ENCODE assay signal across 11 cellular contexts in the genomic region with DNA sequence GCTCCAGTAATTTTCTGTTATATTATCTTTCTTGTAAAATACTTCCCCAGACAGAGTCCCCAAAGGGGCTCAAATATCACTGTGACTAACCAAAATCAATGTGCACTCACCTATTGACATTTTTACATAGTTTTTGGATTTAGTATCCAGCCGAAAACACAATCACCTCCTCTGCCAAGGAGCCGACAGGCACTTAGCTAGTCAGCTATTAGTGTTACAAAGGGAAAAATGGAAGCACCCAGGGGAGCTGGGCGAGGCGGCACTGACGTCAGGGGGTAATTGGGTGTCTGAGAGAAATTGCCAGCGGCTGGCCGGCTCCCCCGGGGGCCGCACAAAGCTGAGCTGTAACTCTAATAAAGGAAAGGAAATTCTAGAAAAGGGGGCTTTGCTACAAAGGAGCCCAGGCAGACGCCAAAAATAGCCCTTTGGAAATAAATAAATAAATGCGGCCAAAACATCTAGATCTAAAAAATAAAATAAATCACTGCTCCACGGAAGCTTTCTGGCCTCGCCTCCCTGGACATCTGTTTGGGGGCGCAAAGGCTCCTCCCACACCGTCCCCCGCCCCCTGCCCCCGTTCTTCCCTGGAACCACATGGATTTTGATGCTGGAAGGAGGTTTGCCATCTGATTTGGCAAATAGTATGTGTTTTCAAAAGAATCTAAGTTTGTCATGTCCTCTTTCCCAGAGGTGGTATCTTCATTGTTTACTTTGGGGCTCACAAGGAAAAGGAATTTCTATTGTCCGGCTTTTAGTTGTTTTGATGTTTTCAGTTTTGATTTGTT.
DNase-seq lines count a peak whose midpoint lies in the region; ATAC-seq and TF ChIP-seq lines count a peak whose summit lies in the region.
"Had no signal": no experiment of that assay in that cellular context is flagged by ENCODE, and none has a peak within 500 bp of the region (broad histone marks: within the 10 kb centered on the region; RNA-seq: fewer than 3 reads in every experiment).

No MANE protein-coding gene starts in this region.

- H3K4me1 ChIP-seq in thoracic aorta (ENCODE audit: control insufficient read depth in 1 of 2, low read depth in 2 of 2): peaks cover 24 to 56% of the 10 kb centered on the region in 2 donors
- 0 out of 2 replicates have a peak, but pooled peaks cover 3% of the 10 kb centered on the region for H3K4me1 ChIP-seq in GM23248 (ENCODE audit: insufficient read depth)

- peak overlapping the region; percentile 81 to 86 for H3K27ac ChIP-seq in thoracic aorta
- no peak overlapping the region for H3K27ac ChIP-seq in GM23248

- no peak overlapping the region for H2AFZ ChIP-seq in GM23248

- DNase-seq in NCI-H1092 treated with DMSO at 0.1 percent for 48 hours (lab: John Stamatoyannopoulos, UW) (peak; percentile 82), iris pigment epithelial cell (ENCODE audit: low read depth) (peak; percentile 16), thoracic aorta (ENCODE audit: low spot score) (no peak), GM23248 (no peak), GM10248 (ENCODE audit: extremely low spot score) (no peak), T-helper 1 cell (no peak)
- DNase-seq: activated CD4-positive, alpha-beta T cell treated with anti-CD3 and anti-CD28 coated beads, Interleukin-2, amount 50 U/mL, for 48 hours; DND-41; naive B cell had no signal

- peak overlapping the region; percentile 67 for H3K4me3 ChIP-seq in thoracic aorta
- no peak overlapping the region for H3K4me3 ChIP-seq in GM23248

- H3K27ac Mint-ChIP-seq in brain: peak overlapping the region; percentile 82 to 98 (median 94)
- H3K27ac Mint-ChIP-seq: naive B cell had no signal

- no peak overlapping the region for H3K9ac ChIP-seq in GM23248

- H3K4me3 Mint-ChIP-seq in brain: peak overlapping the region; percentile 73 to 87 (median 81)
- H3K4me3 Mint-ChIP-seq: naive B cell had no signal

- in situ Hi-C loops in GM23248 (cut with MboI): loop anchor here (10.0 kb wide), 1 partner anchor 56 kb away; no protein-coding TSS in a partner anchor

- no peak overlapping the region for H3K4me2 ChIP-seq in GM23248 (ENCODE audit: unreplicated experiment)

- TF ChIP-seq CTCF in brain (conservative IDR thresholded peaks at IDR 0.05) (no peak), thoracic aorta (IDR thresholded peaks at IDR 0.05) (no peak), GM10248 (IDR thresholded peaks at IDR 0.05; ENCODE audit: control extremely low read depth, extremely low read depth, low read depth, missing control alignments) (no peak)

- H3K9me3 ChIP-seq in thoracic aorta (no peaks in the 10 kb centered on the region), GM23248 (ENCODE audit: low read depth) (no peaks in the 10 kb centered on the region)

- no peaks in the 10 kb centered on the region for H4K20me1 ChIP-seq in GM23248 (ENCODE audit: insufficient read depth)

- no peak for ATAC-seq in thoracic aorta (ENCODE audit: insufficient number of reproducible peaks, low FRiP score, low read depth)
- ATAC-seq in HG03439 (IDR thresholded peaks at IDR 0.05; ENCODE audit: unreplicated experiment): no peak

- no peaks in the 10 kb centered on the region for H3K9me2 ChIP-seq in GM23248 (ENCODE audit: insufficient read depth)

- POLR2A ChIA-PET in GM10248 (lab: Yijun Ruan, JAX): no interaction called here

- 27 to 30% methylated on average over 18 of the region's 18 CpGs for WGBS in GM23248 (ENCODE audit: low coverage in 1 of 2, low lambda C conversion rate in 2 of 2, missing lambda C conversion rate in 2 of 2), 2 experiments

- peaks cover 0 to 1% (median 0%) of the 10 kb centered on the region in 5 experiments for H3K9me3 Mint-ChIP-seq in brain
- H3K9me3 Mint-ChIP-seq: naive B cell had no signal

- H3K27me3 Mint-ChIP-seq in brain: no peaks in the 10 kb centered on the region

- no peaks in the 10 kb centered on the region for H3F3A ChIP-seq in GM23248 (ENCODE audit: insufficient read depth)

- peaks cover 93% of the 10 kb centered on the region for H3K4me1 Mint-ChIP-seq in brain

- CTCF ChIA-PET in GM10248 (lab: Yijun Ruan, JAX): no interaction called here

- H3K27me3 ChIP-seq in thoracic aorta (replicated peaks; ENCODE audit: insufficient read depth) (no peaks in the 10 kb centered on the region), GM23248 (replicated peaks; ENCODE audit: insufficient read depth) (peaks cover 13% of the 10 kb centered on the region)

- H3K36me3 ChIP-seq in thoracic aorta: no peaks in the 10 kb centered on the region
- no peaks in the 10 kb centered on the region for H3K36me3 ChIP-seq in GM23248 (ENCODE audit: low read depth)

- no peaks in the 10 kb centered on the region for H3K36me3 Mint-ChIP-seq in brain
- H3K36me3 Mint-ChIP-seq: naive B cell had no signal

- no peaks in the 10 kb centered on the region for H3K79me2 ChIP-seq in GM23248 (ENCODE audit: insufficient read depth)

Comparison
In these comparisons a context has a peak if more than half of its experiments do, and no peak if none do; other contexts are left out.
1. DNase-seq: peak in NCI-H1092 treated with DMSO at 0.1 percent for 48 hours (single experiment) and iris pigment epithelial cell (single experiment); none in thoracic aorta (single experiment), GM23248 (single experiment), GM10248 (single experiment) and T-helper 1 cell (0 of 5).